In the genomic region with DNA sequence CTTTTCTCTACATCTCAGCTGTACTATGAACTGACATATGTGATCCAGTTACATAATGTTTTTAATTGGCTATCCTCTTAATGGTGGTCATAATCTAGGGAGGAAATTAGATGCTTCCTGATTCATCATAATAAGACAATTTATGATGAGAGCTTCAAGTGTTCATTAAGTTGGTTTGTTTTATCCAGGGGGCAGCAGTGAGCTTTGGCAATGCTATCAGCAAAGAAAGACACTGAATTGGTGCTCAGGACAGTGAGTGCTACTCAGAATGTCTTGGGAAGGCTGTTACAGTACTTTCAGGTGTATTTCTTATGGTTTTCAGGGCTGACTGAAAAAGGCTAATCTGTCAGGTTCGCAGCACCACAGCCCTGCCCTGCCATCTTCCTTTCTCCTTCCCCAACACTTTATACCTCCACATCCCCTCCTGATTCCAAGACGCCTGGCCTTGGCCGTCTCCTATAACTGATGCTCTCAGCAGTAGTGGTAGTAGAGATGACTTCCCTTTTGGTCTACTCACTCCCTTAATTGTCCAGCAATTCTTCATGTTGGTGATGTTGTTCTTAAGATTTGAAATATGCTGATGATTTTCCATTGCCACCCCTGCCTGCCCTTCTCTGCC, we compare ENCODE assay signal across 1 cellular context.
A peak's percentile ranks its signal among the peaks of the same experiment; 100 is the strongest.
TF ChIP-seq lines count a peak whose summit lies in the region.

No MANE protein-coding gene starts in this region.

TF ChIP-seq in GM12878, 131 proteins besides CTCF, POLR2A, EP300 and RAD21 (continued from another document):
- TF ChIP-seq BHLHE40 (IDR thresholded peaks at IDR 0.05; ENCODE audit: borderline replicate concordance in 1 of 2, low read depth in 2 of 2, low read length in 1 of 2) = peak in 1 of 2 experiments; percentile 40; a peak in 1 of 4 replicates
- no peak for TF ChIP-seq ZNF274 (IDR thresholded peaks at IDR 0.05; ENCODE audit: insufficient read depth, insufficient read length)
- TF ChIP-seq, protein P1, sequence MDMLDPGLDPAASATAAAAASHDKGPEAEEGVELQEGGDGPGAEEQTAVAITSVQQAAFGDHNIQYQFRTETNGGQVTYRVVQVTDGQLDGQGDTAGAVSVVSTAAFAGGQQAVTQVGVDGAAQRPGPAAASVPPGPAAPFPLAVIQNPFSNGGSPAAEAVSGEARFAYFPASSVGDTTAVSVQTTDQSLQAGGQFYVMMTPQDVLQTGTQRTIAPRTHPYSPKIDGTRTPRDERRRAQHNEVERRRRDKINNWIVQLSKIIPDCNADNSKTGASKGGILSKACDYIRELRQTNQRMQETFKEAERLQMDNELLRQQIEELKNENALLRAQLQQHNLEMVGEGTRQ (IDR thresholded peaks at IDR 0.05; ENCODE audit: borderline replicate concordance, low read depth, low read length) = no peak
- TF ChIP-seq HDGF (IDR thresholded peaks at IDR 0.05) = no peak
- TF ChIP-seq BRCA1 (IDR thresholded peaks at IDR 0.05; ENCODE audit: low read depth, low read length) = no peak
- TF ChIP-seq REST (IDR thresholded peaks at IDR 0.05; ENCODE audit: low read depth, low read length) = no peak
- no peak for TF ChIP-seq ETV6 (conservative IDR thresholded peaks at IDR 0.05 in 1 of 2, IDR thresholded peaks at IDR 0.05 in 1 of 2; ENCODE audit: borderline replicate concordance in 1 of 2, low read depth in 1 of 2)
- TF ChIP-seq NR2C1 (IDR thresholded peaks at IDR 0.05) = no peak
- no peak for TF ChIP-seq LARP7 (IDR thresholded peaks at IDR 0.05)
- TF ChIP-seq TCF7 (IDR thresholded peaks at IDR 0.05; ENCODE audit: borderline replicate concordance) = no peak
- no peak for TF ChIP-seq TCF3 (IDR thresholded peaks at IDR 0.05; ENCODE audit: borderline replicate concordance, insufficient read depth, low read depth, low read length)
- TF ChIP-seq GABPA (IDR thresholded peaks at IDR 0.05; ENCODE audit: low read depth) = no peak
- TF ChIP-seq ZZZ3 (IDR thresholded peaks at IDR 0.05; ENCODE audit: control insufficient read depth, insufficient read length, low read depth) = no peak
- no peak for TF ChIP-seq FOXK2 (IDR thresholded peaks at IDR 0.05)
- TF ChIP-seq YY1 (IDR thresholded peaks at IDR 0.05; ENCODE audit: low read depth, low read length) = 0 out of 2 replicates have a peak, but pooled peaks have one; percentile 29
- no peak for TF ChIP-seq SIX5 (IDR thresholded peaks at IDR 0.05; ENCODE audit: low read depth, low read length, severe bottlenecking)
- TF ChIP-seq STAT1 (conservative IDR thresholded peaks at IDR 0.05) = no peak
- TF ChIP-seq, protein P2, sequence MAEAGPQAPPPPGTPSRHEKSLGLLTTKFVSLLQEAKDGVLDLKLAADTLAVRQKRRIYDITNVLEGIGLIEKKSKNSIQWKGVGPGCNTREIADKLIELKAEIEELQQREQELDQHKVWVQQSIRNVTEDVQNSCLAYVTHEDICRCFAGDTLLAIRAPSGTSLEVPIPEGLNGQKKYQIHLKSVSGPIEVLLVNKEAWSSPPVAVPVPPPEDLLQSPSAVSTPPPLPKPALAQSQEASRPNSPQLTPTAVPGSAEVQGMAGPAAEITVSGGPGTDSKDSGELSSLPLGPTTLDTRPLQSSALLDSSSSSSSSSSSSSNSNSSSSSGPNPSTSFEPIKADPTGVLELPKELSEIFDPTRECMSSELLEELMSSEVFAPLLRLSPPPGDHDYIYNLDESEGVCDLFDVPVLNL (IDR thresholded peaks at IDR 0.05; ENCODE audit: low read depth, low read length) = no peak
- peak; percentile 56; the same call in 1 of the 2 replicates for TF ChIP-seq ZNF687 (IDR thresholded peaks at IDR 0.05)
- TF ChIP-seq NBN (IDR thresholded peaks at IDR 0.05) = 0 out of 2 replicates have a peak, but pooled peaks have one; percentile 31
- TF ChIP-seq, protein P3, sequence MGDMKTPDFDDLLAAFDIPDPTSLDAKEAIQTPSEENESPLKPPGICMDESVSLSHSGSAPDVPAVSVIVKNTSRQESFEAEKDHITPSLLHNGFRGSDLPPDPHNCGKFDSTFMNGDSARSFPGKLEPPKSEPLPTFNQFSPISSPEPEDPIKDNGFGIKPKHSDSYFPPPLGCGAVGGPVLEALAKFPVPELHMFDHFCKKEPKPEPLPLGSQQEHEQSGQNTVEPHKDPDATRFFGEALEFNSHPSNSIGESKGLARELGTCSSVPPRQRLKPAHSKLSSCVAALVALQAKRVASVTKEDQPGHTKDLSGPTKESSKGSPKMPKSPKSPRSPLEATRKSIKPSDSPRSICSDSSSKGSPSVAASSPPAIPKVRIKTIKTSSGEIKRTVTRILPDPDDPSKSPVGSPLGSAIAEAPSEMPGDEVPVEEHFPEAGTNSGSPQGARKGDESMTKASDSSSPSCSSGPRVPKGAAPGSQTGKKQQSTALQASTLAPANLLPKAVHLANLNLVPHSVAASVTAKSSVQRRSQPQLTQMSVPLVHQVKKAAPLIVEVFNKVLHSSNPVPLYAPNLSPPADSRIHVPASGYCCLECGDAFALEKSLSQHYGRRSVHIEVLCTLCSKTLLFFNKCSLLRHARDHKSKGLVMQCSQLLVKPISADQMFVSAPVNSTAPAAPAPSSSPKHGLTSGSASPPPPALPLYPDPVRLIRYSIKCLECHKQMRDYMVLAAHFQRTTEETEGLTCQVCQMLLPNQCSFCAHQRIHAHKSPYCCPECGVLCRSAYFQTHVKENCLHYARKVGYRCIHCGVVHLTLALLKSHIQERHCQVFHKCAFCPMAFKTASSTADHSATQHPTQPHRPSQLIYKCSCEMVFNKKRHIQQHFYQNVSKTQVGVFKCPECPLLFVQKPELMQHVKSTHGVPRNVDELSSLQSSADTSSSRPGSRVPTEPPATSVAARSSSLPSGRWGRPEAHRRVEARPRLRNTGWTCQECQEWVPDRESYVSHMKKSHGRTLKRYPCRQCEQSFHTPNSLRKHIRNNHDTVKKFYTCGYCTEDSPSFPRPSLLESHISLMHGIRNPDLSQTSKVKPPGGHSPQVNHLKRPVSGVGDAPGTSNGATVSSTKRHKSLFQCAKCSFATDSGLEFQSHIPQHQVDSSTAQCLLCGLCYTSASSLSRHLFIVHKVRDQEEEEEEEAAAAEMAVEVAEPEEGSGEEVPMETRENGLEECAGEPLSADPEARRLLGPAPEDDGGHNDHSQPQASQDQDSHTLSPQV (IDR thresholded peaks at IDR 0.05) = 0 out of 2 replicates have a peak, but pooled peaks have one; percentile 42
- peak; percentile 64; the same call in 1 of the 2 replicates for TF ChIP-seq SMARCA5 (IDR thresholded peaks at IDR 0.05)
- TF ChIP-seq CBX3 (IDR thresholded peaks at IDR 0.05; ENCODE audit: borderline replicate concordance, low read depth) = no peak
